ENCODE assay signal across 8 cellular contexts in the genomic region with DNA sequence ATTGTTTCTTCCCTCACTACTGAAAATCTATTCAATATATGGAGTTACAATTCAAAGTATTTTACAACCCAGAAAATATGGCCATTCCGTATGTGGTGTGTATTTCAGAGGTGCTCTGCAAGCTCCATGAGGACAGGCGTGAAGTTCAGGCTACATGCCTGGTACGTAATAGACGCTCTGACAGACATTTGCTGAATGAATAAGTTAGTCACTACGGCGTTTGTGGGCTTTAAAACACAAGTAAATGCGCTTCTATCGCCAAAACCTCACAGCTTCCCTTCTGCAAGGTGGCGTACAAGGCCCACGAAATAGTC. TPM values are rescaled to one million over a fixed set of nuclear protein-coding genes. Genes with fewer than 3 reads are reported as not detected.
A peak's percentile ranks its signal among the peaks of the same experiment; 100 is the strongest.
DNase-seq lines count a peak whose midpoint lies in the region; TF ChIP-seq lines count a peak whose summit lies in the region.

No MANE protein-coding gene starts in this region.

- no peak for DNase-seq in T-helper 2 cell treated with Interferon-gamma antibody and Interleukin-4, amounts not matched to agents 5 μg/mL and 100 μg/mL, for 36 hours (ENCODE audit: low spot score)
- DNase-seq in T-helper 2 cell (no peak), adrenal gland (no peak), testis (no peak), cerebellar cortex (ENCODE audit: low spot score) (no peak), 8988T (no peak), NCI-H524 treated with DMSO at 0.1 percent for 48 hours (lab: John Stamatoyannopoulos, UW) (no peak)

- peaks cover 44% of the 10 kb centered on the region for H3K4me1 Mint-ChIP-seq in T-helper 2 cell treated with Interferon-gamma antibody and Interleukin-4, amounts not matched to agents 5 μg/mL and 100 μg/mL, for 36 hours (ENCODE audit: low read depth)

- TF ChIP-seq CTCF in adrenal gland (IDR thresholded peaks at IDR 0.05) (no peak), testis (IDR thresholded peaks at IDR 0.05) (no peak)

- H3K27me3 ChIP-seq in adrenal gland (no peaks in the 10 kb centered on the region), layer of hippocampus (ENCODE audit: control insufficient read depth, insufficient read depth, low read length) (no peaks in the 10 kb centered on the region), testis (no peaks in the 10 kb centered on the region)

- intact Hi-C loops in adrenal gland (cut with DNase I) (loop anchor here (5.0 to 10.0 kb wide), 3 partner anchors 409 to 464 kb away; no protein-coding TSS in a partner anchor), testis (cut with DNase I; ENCODE audit: low total_unique reads) (loop anchor here (10.0 kb wide), 2 partner anchors 119 to 461 kb away; partner anchors contain the start of gene SSR3)

- 7 to 16% (median 8%) methylated on average over 8 to 10 of the region's 10 CpGs for WGBS in adrenal gland, 4 donors
- 15 to 16% methylated on average over 10 of the region's 10 CpGs for WGBS in testis, 2 donors

- peaks cover 4% of the 10 kb centered on the region for H3K27me3 Mint-ChIP-seq in T-helper 2 cell treated with Interferon-gamma antibody and Interleukin-4, amounts not matched to agents 5 μg/mL and 100 μg/mL, for 36 hours (ENCODE audit: low read depth)

- H3K9me3 ChIP-seq in adrenal gland (replicated peaks in 1 of 3) (no peaks in the 10 kb centered on the region), testis (no peaks in the 10 kb centered on the region)

- peaks cover 3% of the 10 kb centered on the region for H3K9me3 Mint-ChIP-seq in T-helper 2 cell treated with Interferon-gamma antibody and Interleukin-4, amounts not matched to agents 5 μg/mL and 100 μg/mL, for 36 hours

- H3K27ac ChIP-seq in adrenal gland (peak overlapping the region; percentile 50 to 97 (median 95)), layer of hippocampus (ENCODE audit: low read depth, low read length) (peak overlapping the region; percentile 84), testis (peak overlapping the region; percentile 93 to 96)

- H3K4me1 ChIP-seq in adrenal gland (replicated peaks in 1 of 2) (peaks cover 0 to 20% of the 10 kb centered on the region in 2 donors), testis (peaks cover 8% of the 10 kb centered on the region)

- H3K36me3 Mint-ChIP-seq in T-helper 2 cell treated with Interferon-gamma antibody and Interleukin-4, amounts not matched to agents 5 μg/mL and 100 μg/mL, for 36 hours (ENCODE audit: low read depth): peaks cover 34% of the 10 kb centered on the region

- peak overlapping the region; percentile 92 for H3K4me3 Mint-ChIP-seq in T-helper 2 cell treated with Interferon-gamma antibody and Interleukin-4, amounts not matched to agents 5 μg/mL and 100 μg/mL, for 36 hours

- peak overlapping the region; percentile 96 for H3K27ac Mint-ChIP-seq in T-helper 2 cell treated with Interferon-gamma antibody and Interleukin-4, amounts not matched to agents 5 μg/mL and 100 μg/mL, for 36 hours

- TF ChIP-seq POLR2A in adrenal gland (IDR thresholded peaks at IDR 0.05): no peak
- no peak for TF ChIP-seq POLR2A in testis (IDR thresholded peaks at IDR 0.05)

- peaks cover 0 to 9% of the 10 kb centered on the region in 2 donors for H3K36me3 ChIP-seq in adrenal gland (replicated peaks in 1 of 2)
- H3K36me3 ChIP-seq in testis (ENCODE audit: low read depth, missing control alignments): no peaks in the 10 kb centered on the region

- H3K4me3 ChIP-seq in adrenal gland (peak overlapping the region in 2 of 4 donors; percentile 82 to 86), testis (peak overlapping the region; percentile 95 to 98)

RNA-seq across cellular contexts. Expression of gene TIPARP, which starts 0.7 kb away (rescaled TPM):
- 10 to 100 TPM; 15.8 to 75.5 (median 21.8) TPM for total RNA-seq in adrenal gland
- polyA plus RNA-seq in adrenal gland: 10 to 100 TPM in 2 of 3 donors, 1 to 10 TPM in 1; 9.5 to 14.6 (median 10.9) TPM
- total RNA-seq in testis: 10 to 100 TPM; 67.2 to 70.7 TPM
- 115 TPM for polyA plus RNA-seq in testis (ENCODE audit: insufficient read depth, low read depth, low replicate concordance)
